In genomic region chr20:34861386-34862084, GRCh38 we compare ENCODE assay signal across 1 cellular context.
TF ChIP-seq lines count a peak whose summit lies in the region.

No MANE protein-coding gene starts in this region.

TF ChIP-seq in SK-N-SH treated with all-trans-retinoic acid at 6 μM for 48 hours, 23 proteins besides CTCF, POLR2A, EP300 and RAD21 (continued from another document):
- TF ChIP-seq TSHZ2 (CRISPR knock-in tag; IDR thresholded peaks at IDR 0.05), result no peak
- TF ChIP-seq ESRRG (CRISPR knock-in tag; IDR thresholded peaks at IDR 0.05), result no peak
- TF ChIP-seq BACH2 (CRISPR knock-in tag; IDR thresholded peaks at IDR 0.05; ENCODE audit: borderline replicate concordance), result no peak
- no peak for TF ChIP-seq CREB5 (CRISPR knock-in tag; IDR thresholded peaks at IDR 0.05; ENCODE audit: low read depth)
- TF ChIP-seq ZFP3 (CRISPR knock-in tag; IDR thresholded peaks at IDR 0.05), result no peak
- no peak for TF ChIP-seq ZFP30 (CRISPR knock-in tag; IDR thresholded peaks at IDR 0.05)
